In genomic region chr1:116078699-116079223, GRCh38 we compare ENCODE assay signal across 27 cellular contexts. TPM values are rescaled to one million over a fixed set of nuclear protein-coding genes. Genes with fewer than 3 reads are reported as not detected.
A peak's percentile ranks its signal among the peaks of the same experiment; 100 is the strongest.
DNase-seq lines count a peak whose midpoint lies in the region; ATAC-seq and TF ChIP-seq lines count a peak whose summit lies in the region.
"Had no signal": no experiment of that assay in that cellular context is flagged by ENCODE, and none has a peak within 500 bp of the region (broad histone marks: within the 10 kb centered on the region; RNA-seq: fewer than 3 reads in every experiment).

No MANE protein-coding gene starts in this region.

- H3K27ac ChIP-seq in SK-N-MC = peak overlapping the region; percentile 100
- no peak overlapping the region for H3K27ac ChIP-seq in mesendoderm (ENCODE audit: low read depth, low read length)
- no peak overlapping the region for H3K27ac ChIP-seq in esophagus muscularis mucosa (replicated peaks in 1 of 4)
- no peak overlapping the region for H3K27ac ChIP-seq in upper lobe of right lung
- H3K27ac ChIP-seq: BLaER1 treated with 17β-estradiol and CSF1 and Interleukin-3, amounts not matched to agents 10 nM and 100 nM; HL-60; PC-9 had no signal

- no peaks in the 10 kb centered on the region for H3K79me1 ChIP-seq in mesendoderm (ENCODE audit: low read length)

- H3K4me3 ChIP-seq in SK-N-MC = peak overlapping the region; percentile 83
- H3K4me3 ChIP-seq in fibroblast of mammary gland (ENCODE audit: control insufficient read depth, low read depth, low read length) = no peak overlapping the region
- H3K4me3 ChIP-seq in mesendoderm (ENCODE audit: low read length) = no peak overlapping the region
- H3K4me3 ChIP-seq in esophagus muscularis mucosa = no peak overlapping the region
- H3K4me3 ChIP-seq in upper lobe of right lung = no peak overlapping the region
- H3K4me3 ChIP-seq: BLaER1 treated with 17β-estradiol and CSF1 and Interleukin-3, amounts not matched to agents 10 nM and 100 nM; PC-9 had no signal

- H3K36me3 ChIP-seq in SK-N-MC (ENCODE audit: insufficient read depth, low read length) = peaks cover 15% of the 10 kb centered on the region
- H3K36me3 ChIP-seq in mesendoderm (ENCODE audit: control insufficient read depth, insufficient read depth, low read length) = no peaks in the 10 kb centered on the region
- no peaks in the 10 kb centered on the region for H3K36me3 ChIP-seq in esophagus muscularis mucosa
- no peaks in the 10 kb centered on the region for H3K36me3 ChIP-seq in upper lobe of right lung
- H3K36me3 ChIP-seq: BLaER1 treated with 17β-estradiol and CSF1 and Interleukin-3, amounts not matched to agents 10 nM and 100 nM had no signal

- no peaks in the 10 kb centered on the region for H3K79me2 ChIP-seq in mesendoderm (ENCODE audit: control insufficient read depth, insufficient read depth, low read length)

- TF ChIP-seq CTCF in fibroblast of mammary gland (conservative IDR thresholded peaks at IDR 0.05; ENCODE audit: control insufficient read depth, insufficient read depth, low read depth, low read length) = peak; percentile 17
- no peak for TF ChIP-seq CTCF in esophagus muscularis mucosa (IDR thresholded peaks at IDR 0.05)
- TF ChIP-seq CTCF in upper lobe of right lung (IDR thresholded peaks at IDR 0.05) = no peak

- H4K5ac ChIP-seq in mesendoderm (ENCODE audit: low read length) = no peak overlapping the region

- no peak overlapping the region for H3K4ac ChIP-seq in mesendoderm (ENCODE audit: low read depth, low read length)

- no peak overlapping the region for H2BK5ac ChIP-seq in mesendoderm (ENCODE audit: low read length)

- no CpG with 5 or more reads among the region's 6 CpGs for WGBS in mesendoderm (ENCODE audit: extremely low coverage, insufficient coverage, low lambda C conversion rate)
- 71% methylated on average over 6 of the region's 6 CpGs for WGBS in esophagus muscularis mucosa

- TF ChIP-seq EP300 in esophagus muscularis mucosa (IDR thresholded peaks at IDR 0.05) = no peak

- intact Hi-C loops in esophagus muscularis mucosa (cut with DNase I) (no loop called here), upper lobe of right lung (cut with DNase I) (no loop called here)

- H3K4me2 ChIP-seq in mesendoderm (ENCODE audit: low read length) = no peak overlapping the region
- H3K4me2 ChIP-seq: BLaER1 treated with 17β-estradiol and CSF1 and Interleukin-3, amounts not matched to agents 10 nM and 100 nM; PC-9 had no signal

- no peak overlapping the region for H3K56ac ChIP-seq in mesendoderm (ENCODE audit: low read length)

- H4K8ac ChIP-seq in mesendoderm (ENCODE audit: low read depth, low read length) = no peak overlapping the region

- H2BK120ac ChIP-seq in mesendoderm (ENCODE audit: low read depth, low read length) = no peak overlapping the region

- no peak for ATAC-seq in GM18511 (IDR thresholded peaks at IDR 0.05; ENCODE audit: unreplicated experiment)
- ATAC-seq in upper lobe of right lung = no peak
- ATAC-seq in GM21529 (IDR thresholded peaks at IDR 0.05; ENCODE audit: unreplicated experiment) = no peak
- ATAC-seq: HepG2 had no signal

- DNase-seq in SK-N-MC (ENCODE audit: low read depth, low spot score) (no peak), fibroblast of mammary gland (ENCODE audit: low read depth) (no peak), mesendoderm (peak; percentile 78), esophagus muscularis mucosa (ENCODE audit: extremely low spot score) (no peak), upper lobe of right lung (no peak)
- DNase-seq: ACHN; Caco-2; CD4-positive, alpha-beta memory T cell; DMS153; GOT3; KG1; NCI-H1092; NCI-H1436 treated with DMSO at 0.1 percent for 48 hours; NCI-H2029; NCI-H226; NCI-H510A treated with DMSO at 0.1 percent for 48 hours; NCI-H748 treated with DMSO at 0.1 percent for 48 hours; PC-9; RPMI8226; SHP77 had no signal

- TF ChIP-seq POLR2A in esophagus muscularis mucosa (IDR thresholded peaks at IDR 0.05; ENCODE audit: low read depth) = no peak

- H3K9me3 ChIP-seq in SK-N-MC (ENCODE audit: low read depth, low read length) (peaks cover 3% of the 10 kb centered on the region; the same call in 1 of the 2 replicates), esophagus muscularis mucosa (no peaks in the 10 kb centered on the region), upper lobe of right lung (no peaks in the 10 kb centered on the region)
- H3K9me3 ChIP-seq: BLaER1 treated with 17β-estradiol and CSF1 and Interleukin-3, amounts not matched to agents 10 nM and 100 nM; Caco-2 had no signal

- no peak overlapping the region for H2AK5ac ChIP-seq in mesendoderm (ENCODE audit: low read length)

- H3K18ac ChIP-seq in mesendoderm (ENCODE audit: low read length) = no peak overlapping the region

- H3K4me1 ChIP-seq in mesendoderm (ENCODE audit: control insufficient read depth, low read depth, low read length) (no peaks in the 10 kb centered on the region), esophagus muscularis mucosa (no peaks in the 10 kb centered on the region), upper lobe of right lung (no peaks in the 10 kb centered on the region)

- H2BK15ac ChIP-seq in mesendoderm (replicated peaks; ENCODE audit: low read depth) = no peak overlapping the region

- H3K27me3 ChIP-seq in mesendoderm (ENCODE audit: insufficient read depth, low read length, poor library complexity) = no peaks in the 10 kb centered on the region
- H3K27me3 ChIP-seq in esophagus muscularis mucosa = no peaks in the 10 kb centered on the region
- H3K27me3 ChIP-seq in upper lobe of right lung = no peaks in the 10 kb centered on the region
- H3K27me3 ChIP-seq: BLaER1 treated with 17β-estradiol and CSF1 and Interleukin-3, amounts not matched to agents 10 nM and 100 nM had no signal

- H3K9ac ChIP-seq in SK-N-MC (ENCODE audit: insufficient read length) (peak overlapping the region; percentile 90), mesendoderm (ENCODE audit: low read length) (no peak overlapping the region)
- H3K9ac ChIP-seq: BLaER1 treated with 17β-estradiol and CSF1 and Interleukin-3, amounts not matched to agents 10 nM and 100 nM had no signal

- no peak overlapping the region for H3K23ac ChIP-seq in mesendoderm (ENCODE audit: low read length)

RNA-seq across cellular contexts. Expression of gene MAB21L3, which starts 32.4 kb away (rescaled TPM):
- polyA plus RNA-seq in mesendoderm (2013, experiment 1 of 2) = not detected
- polyA plus RNA-seq in mesendoderm (2013, experiment 2 of 2) = 0.01 TPM
- under 1 TPM in 3 of 4 donors, not detected in 1; under 0.01 to 0.17 (median 0.11) TPM for total RNA-seq in esophagus muscularis mucosa
- total RNA-seq in upper lobe of right lung = 0.46 TPM
- total RNA-seq: CD4-positive, alpha-beta memory T cell; G401; HT-29; PC-9 had no signal
- polyA plus RNA-seq: CD4-positive, alpha-beta memory T cell had no signal
